ENCODE assay signal across 8 cellular contexts in genomic region chr11:63973912-63974258, GRCh38. TPM values are rescaled to one million over a fixed set of nuclear protein-coding genes. Genes with fewer than 3 reads are reported as not detected.
A peak's percentile ranks its signal among the peaks of the same experiment; 100 is the strongest.
DNase-seq lines count a peak whose midpoint lies in the region; ATAC-seq, FAIRE-seq and TF ChIP-seq lines count a peak whose summit lies in the region.
"Not testable (repeated sequence)": the region's sequence is repeated elsewhere in the genome, so short reads cannot be mapped to it uniquely, and the experiment has no call there.

No MANE protein-coding gene starts in this region.

- not testable (repeated sequence) for H3K36me3 ChIP-seq in CD4-positive, alpha-beta memory T cell (ENCODE audit: insufficient read depth, low read length); KMS-11 (ENCODE audit: insufficient read depth); ectodermal cell (ENCODE audit: control insufficient read depth, insufficient read depth, low read length); HepG2 (replicated peaks in 1 of 2; ENCODE audit: control insufficient read depth in 1 of 2, insufficient read depth in 2 of 2, low read length in 2 of 2); neutrophil

- peaks cover 20% of the 10 kb centered on the region for H3K4me1 ChIP-seq in CD4-positive, alpha-beta memory T cell (ENCODE audit: insufficient read depth, low read length)
- peaks cover 13% of the 10 kb centered on the region for H3K4me1 ChIP-seq in KMS-11 (ENCODE audit: low read depth, poor library complexity, severe bottlenecking)
- H3K4me1 ChIP-seq in ectodermal cell (ENCODE audit: control insufficient read depth, insufficient read depth, low read length): peaks cover 14% of the 10 kb centered on the region
- H3K4me1 ChIP-seq in HepG2 (ENCODE audit: insufficient read depth, low read length): peaks cover 49% of the 10 kb centered on the region
- peaks cover 23 to 27% of the 10 kb centered on the region in 2 experiments for H3K4me1 ChIP-seq in neutrophil (ENCODE audit: control insufficient read depth in 1 of 2, insufficient read depth in 1 of 2, low read depth in 1 of 2, low read length in 1 of 2)

- DNase-seq in CD4-positive, alpha-beta memory T cell; T-helper 17 cell; activated naive CD4-positive, alpha-beta T cell treated with anti-CD3 and anti-CD28 coated beads, Interleukin-2, amount 10 ng/mL, durations not matched to agents 7 days and 5 days; HepG2 (ENCODE audit: low spot score); type B pancreatic cell (ENCODE audit: extremely low spot score, unreplicated experiment): not testable (repeated sequence)

- CTCF ChIA-PET in CD4-positive, alpha-beta memory T cell (lab: Charles Lee; ENCODE audit: partially characterized antibody); HepG2 (lab: Yijun Ruan, JAX; ENCODE audit: low intra/inter-chr PET ratio, low total read pairs): not testable (repeated sequence)
- CTCF ChIA-PET in activated naive CD4-positive, alpha-beta T cell treated with anti-CD3 and anti-CD28 coated beads, Interleukin-2, amount 10 ng/mL, durations not matched to agents 7 days and 5 days (lab: Charles Lee): interaction anchor here (0.9 to 2.7 kb wide), 3 partner anchors 27 to 179 kb away, joined by 3 to 13 read pairs (median 4); no protein-coding TSS in a partner anchor

- H3K27ac Mint-ChIP-seq in CD4-positive, alpha-beta memory T cell: peak overlapping the region; percentile 99 to 100 (median 99)
- H3K27ac Mint-ChIP-seq in T-helper 17 cell (peak overlapping the region; percentile 95), type B pancreatic cell (peak overlapping the region; percentile 99)
- H3K27ac Mint-ChIP-seq in activated naive CD4-positive, alpha-beta T cell treated with anti-CD3 and anti-CD28 coated beads, Interleukin-2, amount 10 ng/mL, durations not matched to agents 7 days and 5 days: peak overlapping the region; percentile 98

- peaks cover 17 to 37% (median 30%) of the 10 kb centered on the region in 4 donors for H3K4me1 Mint-ChIP-seq in CD4-positive, alpha-beta memory T cell
- H3K4me1 Mint-ChIP-seq in T-helper 17 cell (peaks cover 21% of the 10 kb centered on the region), type B pancreatic cell (ENCODE audit: unreplicated experiment) (peaks cover 16% of the 10 kb centered on the region)
- H3K4me1 Mint-ChIP-seq in activated naive CD4-positive, alpha-beta T cell treated with anti-CD3 and anti-CD28 coated beads, Interleukin-2, amount 10 ng/mL, durations not matched to agents 7 days and 5 days: peaks cover 35% of the 10 kb centered on the region

- H3K4me3 Mint-ChIP-seq in CD4-positive, alpha-beta memory T cell: peak overlapping the region; percentile 96 to 100 (median 100)
- H3K4me3 Mint-ChIP-seq in T-helper 17 cell: peak overlapping the region; percentile 99
- H3K4me3 Mint-ChIP-seq in activated naive CD4-positive, alpha-beta T cell treated with anti-CD3 and anti-CD28 coated beads, Interleukin-2, amount 10 ng/mL, durations not matched to agents 7 days and 5 days: peak overlapping the region; percentile 100
- peak overlapping the region; percentile 100 for H3K4me3 Mint-ChIP-seq in type B pancreatic cell

- FAIRE-seq in HepG2 (lab: Jason Lieb, UNC): not testable (repeated sequence)

- H2AFZ ChIP-seq in KMS-11 (ENCODE audit: low read depth): peak overlapping the region; percentile 88
- not testable (repeated sequence) for H2AFZ ChIP-seq in HepG2 (ENCODE audit: low read length)

- TF ChIP-seq POLR2A in HepG2 (IDR thresholded peaks at IDR 0.05; ENCODE audit: insufficient read depth in 1 of 2, low read depth in 2 of 2, low read length in 2 of 2): not testable (repeated sequence)

- 82 to 86% methylated on average over 18 of the region's 18 CpGs for WGBS in ectodermal cell, 2 experiments
- 94% methylated on average over 18 of the region's 18 CpGs for WGBS in HepG2 (ENCODE audit: low lambda C conversion rate)

- H3K4me2 ChIP-seq in KMS-11 (peak overlapping the region; percentile 45; the same call in 1 of the 2 replicates), HepG2 (ENCODE audit: low read depth, low read length) (0 out of 2 replicates have a peak overlapping the region, but pooled peaks have one; percentile 6)

- POLR2A ChIA-PET in CD4-positive, alpha-beta memory T cell (lab: Charles Lee; ENCODE audit: partially characterized antibody): interaction anchor here (0.6 to 3.5 kb wide), 11 partner anchors 8 to 330 kb away, joined by 3 to 51 read pairs (median 4); partner anchors contain the start of genes MARK2, NAA40, OTUB1 and STIP1
- POLR2A ChIA-PET in HepG2 (lab: Yijun Ruan, JAX): interaction anchor here (0.9 to 1.3 kb wide), 6 partner anchors 8 to 54 kb away, joined by 3 to 12 read pairs (median 4); partner anchors contain the start of genes NAA40 and OTUB1

- peak overlapping the region; percentile 95 for H3K27ac ChIP-seq in CD4-positive, alpha-beta memory T cell (ENCODE audit: low read depth, low read length)
- H3K27ac ChIP-seq in KMS-11: peak overlapping the region; percentile 94; the same call in 1 of the 2 replicates
- not testable (repeated sequence) for H3K27ac ChIP-seq in ectodermal cell (ENCODE audit: insufficient read depth, low read depth, low read length, poor library complexity, severe bottlenecking); HepG2 (ENCODE audit: extremely low read length, insufficient read depth, low read length)
- peak overlapping the region; percentile 90 for H3K27ac ChIP-seq in neutrophil

- H3K4me3 ChIP-seq in CD4-positive, alpha-beta memory T cell (ENCODE audit: low read length in 2 of 2): peak overlapping the region in 1 of 2 donors; percentile 31
- H3K4me3 ChIP-seq in KMS-11 (IDR thresholded peaks at IDR 0.05; ENCODE audit: insufficient read depth, low read depth, low read length); HepG2 (replicated peaks in 1 of 3; ENCODE audit: insufficient read depth in 1 of 3, low read depth in 2 of 3, low read length in 3 of 3): not testable (repeated sequence)
- peak overlapping the region; percentile 77 for H3K4me3 ChIP-seq in ectodermal cell (ENCODE audit: insufficient read depth, low read depth, low read length)
- H3K4me3 ChIP-seq in neutrophil (ENCODE audit: low read depth in 1 of 2, low read length in 1 of 2): peak overlapping the region; percentile 94 to 98

- not testable (repeated sequence) for H3K27me3 Mint-ChIP-seq in CD4-positive, alpha-beta memory T cell; T-helper 17 cell; type B pancreatic cell
- peaks cover 18% of the 10 kb centered on the region for H3K27me3 Mint-ChIP-seq in activated naive CD4-positive, alpha-beta T cell treated with anti-CD3 and anti-CD28 coated beads, Interleukin-2, amount 10 ng/mL, durations not matched to agents 7 days and 5 days

- ATAC-seq in T-helper 17 cell, HepG2: not testable (repeated sequence)

- H3K79me2 ChIP-seq in KMS-11 (ENCODE audit: insufficient read depth, low read depth) (peaks cover 30% of the 10 kb centered on the region), HepG2 (ENCODE audit: insufficient read depth, low read length) (peaks cover 17% of the 10 kb centered on the region)

- not testable (repeated sequence) for H3K9me3 ChIP-seq in CD4-positive, alpha-beta memory T cell (ENCODE audit: control insufficient read depth in 1 of 2, low read length in 2 of 2); T-helper 17 cell (ENCODE audit: control insufficient read depth, low read length, poor library complexity, severe bottlenecking); ectodermal cell (ENCODE audit: control insufficient read depth, low read length); HepG2 (ENCODE audit: low read length); neutrophil

- not testable (repeated sequence) for H4K20me1 ChIP-seq in KMS-11 (ENCODE audit: insufficient read depth); HepG2 (ENCODE audit: insufficient read depth, low read length)

- in situ Hi-C loops in HepG2 (cut with HindIII; ENCODE audit: extremely low pct_ligation_motif_present, low pct_unique_long_range_greater_than_20kb): not testable (repeated sequence)

- BruUV-seq in HepG2 (replicated peaks; lab: Mats Ljungman, UMichigan): not testable (repeated sequence)

- not testable (repeated sequence) for TF ChIP-seq EP300 in HepG2 (IDR thresholded peaks at IDR 0.05; ENCODE audit: low read depth in 2 of 2, low read length in 2 of 2); HepG2 (CRISPR knock-in tag; IDR thresholded peaks at IDR 0.05; ENCODE audit: borderline replicate concordance)

- intact Hi-C loops in CD4-positive, alpha-beta memory T cell (cut with micrococcal nuclease): loop anchor here (1.0 to 2.0 kb wide), 4 partner anchors 12 to 293 kb away; partner anchors contain the start of genes NAA40, OTUB1 and RTN3
- intact Hi-C loops in HepG2 (cut with micrococcal nuclease; ENCODE audit: unreplicated experiment): loop anchor here (1.0 to 2.0 kb wide), 2 partner anchors 33 to 57 kb away; partner anchors contain the start of gene RCOR2

- H3K9me3 Mint-ChIP-seq in CD4-positive, alpha-beta memory T cell; activated naive CD4-positive, alpha-beta T cell treated with anti-CD3 and anti-CD28 coated beads, Interleukin-2, amount 10 ng/mL, durations not matched to agents 7 days and 5 days; type B pancreatic cell: not testable (repeated sequence)

- TF ChIP-seq RAD21 in HepG2 (CRISPR knock-in tag; IDR thresholded peaks at IDR 0.05): not testable (repeated sequence)

- H3K36me3 Mint-ChIP-seq in CD4-positive, alpha-beta memory T cell: peaks cover 0 to 17% of the 10 kb centered on the region in 2 donors
- H3K36me3 Mint-ChIP-seq in T-helper 17 cell (ENCODE audit: low read depth); type B pancreatic cell: not testable (repeated sequence)
- H3K36me3 Mint-ChIP-seq in activated naive CD4-positive, alpha-beta T cell treated with anti-CD3 and anti-CD28 coated beads, Interleukin-2, amount 10 ng/mL, durations not matched to agents 7 days and 5 days: peaks cover 28% of the 10 kb centered on the region

- not testable (repeated sequence) for TF ChIP-seq CTCF in KMS-11 (conservative IDR thresholded peaks at IDR 0.05; ENCODE audit: low read depth, low read length); HepG2 (CRISPR knock-in tag; IDR thresholded peaks at IDR 0.05); neutrophil (IDR thresholded peaks at IDR 0.05); type B pancreatic cell (conservative IDR thresholded peaks at IDR 0.05)

- not testable (repeated sequence) for H3K9ac ChIP-seq in KMS-11; HepG2 (ENCODE audit: insufficient read depth, low read depth, low read length)

- H3K27me3 ChIP-seq in CD4-positive, alpha-beta memory T cell (ENCODE audit: insufficient read depth, low read length); KMS-11 (ENCODE audit: insufficient read depth, low read depth); ectodermal cell (ENCODE audit: control insufficient read depth, insufficient read depth, low read length, poor library complexity, severe bottlenecking); HepG2 (ENCODE audit: control insufficient read depth in 1 of 2, insufficient read depth in 2 of 2, low read length in 2 of 2); neutrophil: not testable (repeated sequence)

RNA-seq across cellular contexts. Expression of gene COX8A, which starts 0.5 kb away (rescaled TPM):
- total RNA-seq in CD4-positive, alpha-beta memory T cell: 100 to 1,000 TPM; 113 to 130 TPM
- 100 to 1,000 TPM; 382 to 433 TPM for polyA plus RNA-seq in CD4-positive, alpha-beta memory T cell
- total RNA-seq in T-helper 17 cell: 100 to 1,000 TPM; 108 to 129 TPM
- 278 TPM for polyA plus RNA-seq in ectodermal cell (2013, experiment 1 of 4)
- 266 TPM for polyA plus RNA-seq in ectodermal cell (2013, experiment 2 of 4)
- 286 TPM for polyA plus RNA-seq in ectodermal cell (2013, experiment 3 of 4)
- polyA plus RNA-seq in ectodermal cell (2013, experiment 4 of 4): 315 TPM
- 393 and 406 TPM in 2 replicates for total RNA-seq in HepG2 (2016; rRNA removed; fragmentation: Illumina TruSeq; extraction: Trizol)
- 208 and 256 TPM in 2 replicates for total RNA-seq in HepG2 (2016; cell fraction: cytosol; rRNA removed; fragmentation: Illumina TruSeq; extraction: Trizol; ENCODE audit: low read depth)
- total RNA-seq in HepG2 (2016; cell fraction: insoluble cytoplasmic fraction; rRNA removed; fragmentation: Illumina TruSeq; extraction: Trizol): 417 and 435 TPM in 2 replicates
- 247 and 301 TPM in 2 replicates for total RNA-seq in HepG2 (2016; cell fraction: membrane; rRNA removed; fragmentation: Illumina TruSeq; extraction: Trizol)
- total RNA-seq in HepG2 (2016; cell fraction: nucleus; rRNA removed; fragmentation: Illumina TruSeq; extraction: Trizol): 164 and 188 TPM in 2 replicates
- polyA plus RNA-seq in HepG2 (2011; rRNA removed): 202 and 217 TPM in 2 replicates
- polyA plus RNA-seq in HepG2 (2011; cell fraction: cytosol; rRNA removed): 241 and 483 TPM in 2 replicates
- 200 and 266 TPM in 2 replicates for polyA plus RNA-seq in HepG2 (2011; cell fraction: nucleus; rRNA removed)
- polyA plus RNA-seq in HepG2 (2012): 160 and 192 TPM in 2 replicates
- 231 and 257 TPM in 2 replicates for polyA plus RNA-seq in HepG2 (2016; cell fraction: cytosol; fragmentation: Illumina TruSeq; extraction: Trizol; ENCODE audit: low read depth)
- polyA plus RNA-seq in HepG2 (2016; cell fraction: insoluble cytoplasmic fraction; fragmentation: Illumina TruSeq; extraction: Trizol; ENCODE audit: low read depth): 441 and 468 TPM in 2 replicates
- 285 and 298 TPM in 2 replicates for polyA plus RNA-seq in HepG2 (2016; cell fraction: membrane; fragmentation: Illumina TruSeq; extraction: Trizol; ENCODE audit: low read depth)
- 310 TPM in 2 replicates for polyA plus RNA-seq in HepG2 (2016; cell fraction: nucleus; fragmentation: Illumina TruSeq; extraction: Trizol; ENCODE audit: insufficient read depth, low read depth)
- polyA minus RNA-seq in HepG2 (2011; rRNA and poly(A)+ RNA removed; ENCODE audit: low replicate concordance): 341 and 520 TPM in 2 replicates
- 121 and 141 TPM in 2 replicates for polyA minus RNA-seq in HepG2 (2011; cell fraction: cytosol; rRNA and poly(A)+ RNA removed)
- polyA minus RNA-seq in HepG2 (2011; cell fraction: nucleus; rRNA and poly(A)+ RNA removed): 24.2 and 29.4 TPM in 2 replicates
- 307 and 324 TPM in 2 replicates for total RNA-seq in type B pancreatic cell (ENCODE audit: low replicate concordance)

RNA-seq across cellular contexts. Expression of gene OTUB1, which starts 12.4 kb away (rescaled TPM):
- 10 to 100 TPM; 72.9 to 73.0 TPM for total RNA-seq in CD4-positive, alpha-beta memory T cell
- 100 to 1,000 TPM; 132 to 171 TPM for polyA plus RNA-seq in CD4-positive, alpha-beta memory T cell
- total RNA-seq in T-helper 17 cell (10 to 100 TPM; 62.2 to 65.1 TPM), HepG2 (2016; rRNA removed; fragmentation: Illumina TruSeq; extraction: Trizol) (58.8 and 78.7 TPM in 2 replicates), type B pancreatic cell (ENCODE audit: low replicate concordance) (101 and 105 TPM in 2 replicates)
- polyA plus RNA-seq in ectodermal cell (2013, experiment 1 of 4): 143 TPM
- polyA plus RNA-seq in ectodermal cell (2013, experiment 2 of 4): 147 TPM
- 132 TPM for polyA plus RNA-seq in ectodermal cell (2013, experiment 3 of 4)
- 139 TPM for polyA plus RNA-seq in ectodermal cell (2013, experiment 4 of 4)
- 20.2 and 22.1 TPM in 2 replicates for total RNA-seq in HepG2 (2016; cell fraction: cytosol; rRNA removed; fragmentation: Illumina TruSeq; extraction: Trizol; ENCODE audit: low read depth)
- total RNA-seq in HepG2 (2016; cell fraction: insoluble cytoplasmic fraction; rRNA removed; fragmentation: Illumina TruSeq; extraction: Trizol): 63.7 and 75.6 TPM in 2 replicates
- total RNA-seq in HepG2 (2016; cell fraction: membrane; rRNA removed; fragmentation: Illumina TruSeq; extraction: Trizol): 29.1 and 30.2 TPM in 2 replicates
- 37.3 and 37.7 TPM in 2 replicates for total RNA-seq in HepG2 (2016; cell fraction: nucleus; rRNA removed; fragmentation: Illumina TruSeq; extraction: Trizol)
- polyA plus RNA-seq in HepG2 (2011; rRNA removed): 130 TPM in 2 replicates
- polyA plus RNA-seq in HepG2 (2011; cell fraction: cytosol; rRNA removed): 108 and 143 TPM in 2 replicates
- 193 and 235 TPM in 2 replicates for polyA plus RNA-seq in HepG2 (2011; cell fraction: nucleus; rRNA removed)
- polyA plus RNA-seq in HepG2 (2012): 62.7 and 68.2 TPM in 2 replicates
- 38.9 TPM in 2 replicates for polyA plus RNA-seq in HepG2 (2016; cell fraction: cytosol; fragmentation: Illumina TruSeq; extraction: Trizol; ENCODE audit: low read depth)
- 103 and 127 TPM in 2 replicates for polyA plus RNA-seq in HepG2 (2016; cell fraction: insoluble cytoplasmic fraction; fragmentation: Illumina TruSeq; extraction: Trizol; ENCODE audit: low read depth)
- polyA plus RNA-seq in HepG2 (2016; cell fraction: membrane; fragmentation: Illumina TruSeq; extraction: Trizol; ENCODE audit: low read depth): 42.5 and 43.1 TPM in 2 replicates
- 108 and 115 TPM in 2 replicates for polyA plus RNA-seq in HepG2 (2016; cell fraction: nucleus; fragmentation: Illumina TruSeq; extraction: Trizol; ENCODE audit: insufficient read depth, low read depth)
- polyA minus RNA-seq in HepG2 (2011; rRNA and poly(A)+ RNA removed; ENCODE audit: low replicate concordance): 120 and 135 TPM in 2 replicates
- polyA minus RNA-seq in HepG2 (2011; cell fraction: cytosol; rRNA and poly(A)+ RNA removed): 51.3 and 59.5 TPM in 2 replicates
- 31.7 and 32.2 TPM in 2 replicates for polyA minus RNA-seq in HepG2 (2011; cell fraction: nucleus; rRNA and poly(A)+ RNA removed)

RNA-seq across cellular contexts. Expression of gene NAA40, which starts 35.1 kb away (rescaled TPM):
- 10 to 100 TPM; 24.2 to 24.8 TPM for total RNA-seq in CD4-positive, alpha-beta memory T cell
- 1 to 10 TPM; 6.1 to 9.9 TPM for polyA plus RNA-seq in CD4-positive, alpha-beta memory T cell
- total RNA-seq in T-helper 17 cell (10 to 100 TPM; 16.6 to 19.3 TPM), HepG2 (2016; rRNA removed; fragmentation: Illumina TruSeq; extraction: Trizol) (17.1 and 17.9 TPM in 2 replicates), type B pancreatic cell (ENCODE audit: low replicate concordance) (33.8 and 51.2 TPM in 2 replicates)
- 46.4 TPM for polyA plus RNA-seq in ectodermal cell (2013, experiment 1 of 4)
- polyA plus RNA-seq in ectodermal cell (2013, experiment 2 of 4): 46.5 TPM
- polyA plus RNA-seq in ectodermal cell (2013, experiment 3 of 4): 33.9 TPM
- 39.2 TPM for polyA plus RNA-seq in ectodermal cell (2013, experiment 4 of 4)
- total RNA-seq in HepG2 (2016; cell fraction: cytosol; rRNA removed; fragmentation: Illumina TruSeq; extraction: Trizol; ENCODE audit: low read depth): 1.8 and 2.2 TPM in 2 replicates
- total RNA-seq in HepG2 (2016; cell fraction: insoluble cytoplasmic fraction; rRNA removed; fragmentation: Illumina TruSeq; extraction: Trizol): 15.4 and 20.1 TPM in 2 replicates
- 6.7 and 7.0 TPM in 2 replicates for total RNA-seq in HepG2 (2016; cell fraction: membrane; rRNA removed; fragmentation: Illumina TruSeq; extraction: Trizol)
- total RNA-seq in HepG2 (2016; cell fraction: nucleus; rRNA removed; fragmentation: Illumina TruSeq; extraction: Trizol): 15.0 and 17.0 TPM in 2 replicates
- polyA plus RNA-seq in HepG2 (2011; rRNA removed): 11.1 and 14.3 TPM in 2 replicates
- 9.0 and 9.1 TPM in 2 replicates for polyA plus RNA-seq in HepG2 (2011; cell fraction: cytosol; rRNA removed)
- polyA plus RNA-seq in HepG2 (2011; cell fraction: nucleus; rRNA removed): 34.5 and 44.9 TPM in 2 replicates
- polyA plus RNA-seq in HepG2 (2012): 8.9 TPM in 2 replicates
- polyA plus RNA-seq in HepG2 (2016; cell fraction: cytosol; fragmentation: Illumina TruSeq; extraction: Trizol; ENCODE audit: low read depth): 2.0 and 2.2 TPM in 2 replicates
- 19.2 and 20.6 TPM in 2 replicates for polyA plus RNA-seq in HepG2 (2016; cell fraction: insoluble cytoplasmic fraction; fragmentation: Illumina TruSeq; extraction: Trizol; ENCODE audit: low read depth)
- polyA plus RNA-seq in HepG2 (2016; cell fraction: membrane; fragmentation: Illumina TruSeq; extraction: Trizol; ENCODE audit: low read depth): 4.0 and 4.3 TPM in 2 replicates
- polyA plus RNA-seq in HepG2 (2016; cell fraction: nucleus; fragmentation: Illumina TruSeq; extraction: Trizol; ENCODE audit: insufficient read depth, low read depth): 43.1 and 48.7 TPM in 2 replicates
- 10.7 and 27.3 TPM in 2 replicates for polyA minus RNA-seq in HepG2 (2011; rRNA and poly(A)+ RNA removed; ENCODE audit: low replicate concordance)
- polyA minus RNA-seq in HepG2 (2011; cell fraction: cytosol; rRNA and poly(A)+ RNA removed): 3.8 and 4.3 TPM in 2 replicates
- polyA minus RNA-seq in HepG2 (2011; cell fraction: nucleus; rRNA and poly(A)+ RNA removed): 18.0 and 19.6 TPM in 2 replicates

RNA-seq across cellular contexts. Expression of gene RCOR2, which starts 56.9 kb away (rescaled TPM):
- not detected for total RNA-seq in CD4-positive, alpha-beta memory T cell
- not detected for polyA plus RNA-seq in CD4-positive, alpha-beta memory T cell
- total RNA-seq in T-helper 17 cell (not detected), HepG2 (2016; rRNA removed; fragmentation: Illumina TruSeq; extraction: Trizol) (6.9 and 8.5 TPM in 2 replicates), type B pancreatic cell (ENCODE audit: low replicate concordance) (8.1 and 38.1 TPM in 2 replicates)
- polyA plus RNA-seq in ectodermal cell (2013, experiment 1 of 4): 109 TPM
- polyA plus RNA-seq in ectodermal cell (2013, experiment 2 of 4): 133 TPM
- 98.7 TPM for polyA plus RNA-seq in ectodermal cell (2013, experiment 3 of 4)
- polyA plus RNA-seq in ectodermal cell (2013, experiment 4 of 4): 113 TPM
- total RNA-seq in HepG2 (2016; cell fraction: cytosol; rRNA removed; fragmentation: Illumina TruSeq; extraction: Trizol; ENCODE audit: low read depth): 4.0 and 4.8 TPM in 2 replicates
- total RNA-seq in HepG2 (2016; cell fraction: insoluble cytoplasmic fraction; rRNA removed; fragmentation: Illumina TruSeq; extraction: Trizol): 5.2 and 8.3 TPM in 2 replicates
- 9.3 and 10.4 TPM in 2 replicates for total RNA-seq in HepG2 (2016; cell fraction: membrane; rRNA removed; fragmentation: Illumina TruSeq; extraction: Trizol)
- 4.9 and 5.7 TPM in 2 replicates for total RNA-seq in HepG2 (2016; cell fraction: nucleus; rRNA removed; fragmentation: Illumina TruSeq; extraction: Trizol)
- polyA plus RNA-seq in HepG2 (2011; rRNA removed): 8.3 and 9.1 TPM in 2 replicates
- polyA plus RNA-seq in HepG2 (2011; cell fraction: cytosol; rRNA removed): 6.2 and 8.1 TPM in 2 replicates
- 12.4 and 14.3 TPM in 2 replicates for polyA plus RNA-seq in HepG2 (2011; cell fraction: nucleus; rRNA removed)
- 4.5 and 6.4 TPM in 2 replicates for polyA plus RNA-seq in HepG2 (2012)
- 5.0 and 5.5 TPM in 2 replicates for polyA plus RNA-seq in HepG2 (2016; cell fraction: cytosol; fragmentation: Illumina TruSeq; extraction: Trizol; ENCODE audit: low read depth)
- 8.9 and 9.7 TPM in 2 replicates for polyA plus RNA-seq in HepG2 (2016; cell fraction: insoluble cytoplasmic fraction; fragmentation: Illumina TruSeq; extraction: Trizol; ENCODE audit: low read depth)
- polyA plus RNA-seq in HepG2 (2016; cell fraction: membrane; fragmentation: Illumina TruSeq; extraction: Trizol; ENCODE audit: low read depth): 8.9 and 10.1 TPM in 2 replicates
- 16.2 and 16.9 TPM in 2 replicates for polyA plus RNA-seq in HepG2 (2016; cell fraction: nucleus; fragmentation: Illumina TruSeq; extraction: Trizol; ENCODE audit: insufficient read depth, low read depth)
- 2.5 and 13.8 TPM in 2 replicates for polyA minus RNA-seq in HepG2 (2011; rRNA and poly(A)+ RNA removed; ENCODE audit: low replicate concordance)
- polyA minus RNA-seq in HepG2 (2011; cell fraction: cytosol; rRNA and poly(A)+ RNA removed): 5.5 and 6.2 TPM in 2 replicates
- 3.2 and 3.3 TPM in 2 replicates for polyA minus RNA-seq in HepG2 (2011; cell fraction: nucleus; rRNA and poly(A)+ RNA removed)
